In genomic region chr5:78677777-78678668, GRCh38 we compare ENCODE assay signal across 8 cellular contexts. TPM values are rescaled to one million over a fixed set of nuclear protein-coding genes. Genes with fewer than 3 reads are reported as not detected.
A peak's percentile ranks its signal among the peaks of the same experiment; 100 is the strongest.
DNase-seq lines count a peak whose midpoint lies in the region; ATAC-seq and TF ChIP-seq lines count a peak whose summit lies in the region.

No MANE protein-coding gene starts in this region.

- H3K27ac ChIP-seq in gastroesophageal sphincter (peak overlapping the region in 3 of 4 donors; percentile 44 to 65 (median 56)), temporal lobe (ENCODE audit: low read depth, low read length) (peak overlapping the region; percentile 12)

- TF ChIP-seq CTCF in gastroesophageal sphincter (IDR thresholded peaks at IDR 0.05) = no peak

- WGBS in gastroesophageal sphincter (ENCODE audit: low coverage in 1 of 2), 2 donors = 28 to 51% methylated on average over 6 of the region's 6 CpGs

- TF ChIP-seq POLR2A in gastroesophageal sphincter (IDR thresholded peaks at IDR 0.05) = no peak

- DNase-seq in RKO (ENCODE audit: low spot score) (peak; percentile 60), C1 segment of cervical spinal cord (lab: John Stamatoyannopoulos, UW) (no peak)
- no peak for DNase-seq in stimulated activated CD4-positive, alpha-beta T cell treated with anti-CD3 and anti-CD28 coated beads, Interleukin-4, amount 100 ng/mL, for 4 hours
- no peak for DNase-seq in stimulated activated CD4-positive, alpha-beta T cell treated with anti-CD3 and anti-CD28 coated beads, Interleukin-4, amount 100 ng/mL, for 24 hours

- ATAC-seq in GM19463 (IDR thresholded peaks at IDR 0.05; ENCODE audit: unreplicated experiment) = peak; percentile 85
- ATAC-seq in gastroesophageal sphincter = peak; percentile 90
- no peak for ATAC-seq in HG03520 (IDR thresholded peaks at IDR 0.05; ENCODE audit: unreplicated experiment)

- H3K9me3 ChIP-seq in gastroesophageal sphincter = no peaks in the 10 kb centered on the region

- H3K4me1 ChIP-seq in gastroesophageal sphincter = no peaks in the 10 kb centered on the region

- no peak for TF ChIP-seq EP300 in gastroesophageal sphincter (IDR thresholded peaks at IDR 0.05)

- no peaks in the 10 kb centered on the region for H3K27me3 ChIP-seq in gastroesophageal sphincter

- H3K4me3 ChIP-seq in gastroesophageal sphincter = no peak overlapping the region

- no peaks in the 10 kb centered on the region for H3K36me3 ChIP-seq in gastroesophageal sphincter

RNA-seq across cellular contexts. Expression of gene LHFPL2, which starts 29.5 kb away (rescaled TPM):
- total RNA-seq in gastroesophageal sphincter = 10 to 100 TPM; 14.9 to 44.2 (median 39.3) TPM
- 22.6 TPM for total RNA-seq in temporal lobe
